In genomic region chr1:174157157-174157806, GRCh38 we compare ENCODE assay signal across 1 cellular context.
TF ChIP-seq lines count a peak whose summit lies in the region.

No MANE protein-coding gene starts in this region.

TF ChIP-seq in GM12878, 131 proteins besides CTCF, POLR2A, EP300 and RAD21 (continued from another document and continues in another):
- TF ChIP-seq BCL3 (IDR thresholded peaks at IDR 0.05; ENCODE audit: borderline replicate concordance, insufficient read depth, low read depth, low read length, poor library complexity, severe bottlenecking) (peak; percentile 94), NR2C1 (IDR thresholded peaks at IDR 0.05) (no peak), CEBPB (IDR thresholded peaks at IDR 0.05; ENCODE audit: borderline replicate concordance in 1 of 2, low read depth in 2 of 2, low read length in 2 of 2) (no peak), CHD2 (IDR thresholded peaks at IDR 0.05; ENCODE audit: borderline replicate concordance, low read depth, low read length) (peak; percentile 25; the same call in 1 of the 2 replicates), REST (IDR thresholded peaks at IDR 0.05; ENCODE audit: low read depth, low read length) (no peak), POU2F2 (IDR thresholded peaks at IDR 0.05; ENCODE audit: borderline replicate concordance, low read depth, low read length) (peak; percentile 97), SP1 (IDR thresholded peaks at IDR 0.05; ENCODE audit: low read depth, low read length) (peak; percentile 29), JUND (IDR thresholded peaks at IDR 0.05; ENCODE audit: low read depth, low read length) (peak; percentile 81), BCL11A (IDR thresholded peaks at IDR 0.05; ENCODE audit: low read depth, low read length) (peak; percentile 89), PML (IDR thresholded peaks at IDR 0.05; ENCODE audit: low read length) (peak; percentile 88), SIX5 (IDR thresholded peaks at IDR 0.05; ENCODE audit: low read depth, low read length, severe bottlenecking) (no peak), ATF2 (IDR thresholded peaks at IDR 0.05; ENCODE audit: low read length) (peak; percentile 89), PAX5 (IDR thresholded peaks at IDR 0.05; ENCODE audit: borderline replicate concordance, low read depth, low read length) (peak; percentile 93; the same call in 1 of the 2 replicates), SREBF1 (IDR thresholded peaks at IDR 0.05; ENCODE audit: low read length) (peak; percentile 81; the same call in 1 of the 2 replicates), HDGF (IDR thresholded peaks at IDR 0.05) (no peak), YBX1 (IDR thresholded peaks at IDR 0.05) (no peak), NFIC (IDR thresholded peaks at IDR 0.05; ENCODE audit: low read depth, low read length) (peak; percentile 98), HDAC6 (IDR thresholded peaks at IDR 0.05; ENCODE audit: unreplicated experiment) (no peak), FOS (IDR thresholded peaks at IDR 0.05; ENCODE audit: borderline replicate concordance, extremely low read depth, insufficient read length) (no peak), ZBED1 (IDR thresholded peaks at IDR 0.05; ENCODE audit: borderline replicate concordance) (peak; percentile 89; the same call in 1 of the 2 replicates), SMAD1 (IDR thresholded peaks at IDR 0.05; ENCODE audit: low read depth, partially characterized antibody) (no peak), SRF (IDR thresholded peaks at IDR 0.05; ENCODE audit: low read depth in 2 of 2, low read length in 2 of 2) (peak in 1 of 2 experiments; percentile 54; a peak in 1 of 4 replicates), ZZZ3 (IDR thresholded peaks at IDR 0.05; ENCODE audit: control insufficient read depth, insufficient read length, low read depth) (no peak), POLR2AphosphoS5 (IDR thresholded peaks at IDR 0.05; ENCODE audit: low read length) (no peak), ETV6 (conservative IDR thresholded peaks at IDR 0.05 in 1 of 2, IDR thresholded peaks at IDR 0.05 in 1 of 2; ENCODE audit: borderline replicate concordance in 1 of 2, low read depth in 1 of 2) (peak in 1 of 2 experiments; percentile 48; a peak in 2 of 4 replicates), ZNF592 (IDR thresholded peaks at IDR 0.05) (no peak), MEF2A (IDR thresholded peaks at IDR 0.05; ENCODE audit: insufficient read depth, low read depth, low read length) (peak; percentile 92), ZNF217 (IDR thresholded peaks at IDR 0.05) (peak; percentile 100), IRF4 (IDR thresholded peaks at IDR 0.05; ENCODE audit: low read depth, low read length) (peak; percentile 99), CBFB (IDR thresholded peaks at IDR 0.05; ENCODE audit: low read depth) (peak; percentile 70; the same call in 1 of the 2 replicates), SPI1 (IDR thresholded peaks at IDR 0.05; ENCODE audit: borderline replicate concordance, insufficient read depth, low read depth, low read length) (peak; percentile 73), STAT3 (IDR thresholded peaks at IDR 0.05; ENCODE audit: low read depth, low read length) (peak; percentile 75; the same call in 1 of the 2 replicates), ASH2L (IDR thresholded peaks at IDR 0.05; ENCODE audit: borderline replicate concordance, low read depth) (no peak), GABPA (IDR thresholded peaks at IDR 0.05; ENCODE audit: low read depth) (0 out of 2 replicates have a peak, but pooled peaks have one; percentile 38), MEF2B (IDR thresholded peaks at IDR 0.05; ENCODE audit: partially characterized antibody, poor library complexity, severe bottlenecking) (peak; percentile 77), TCF7 (IDR thresholded peaks at IDR 0.05; ENCODE audit: borderline replicate concordance) (peak; percentile 89), BHLHE40 (IDR thresholded peaks at IDR 0.05; ENCODE audit: borderline replicate concordance in 1 of 2, low read depth in 2 of 2, low read length in 1 of 2) (peak; percentile 64 to 70; a peak in 2 of 4 replicates), PAX8 (IDR thresholded peaks at IDR 0.05) (no peak), NBN (IDR thresholded peaks at IDR 0.05) (peak; percentile 61; the same call in 1 of the 2 replicates), IKZF1 (conservative IDR thresholded peaks at IDR 0.05) (peak; percentile 68), GATAD2B (conservative IDR thresholded peaks at IDR 0.05; ENCODE audit: low read depth) (0 out of 2 replicates have a peak, but pooled peaks have one; percentile 62), EZH2 (IDR thresholded peaks at IDR 0.05; ENCODE audit: borderline replicate concordance, control insufficient read depth, low read depth, low read length) (no peak), LARP7 (IDR thresholded peaks at IDR 0.05) (no peak), BMI1 (IDR thresholded peaks at IDR 0.05; ENCODE audit: borderline replicate concordance) (peak; percentile 77), NR2F1 (conservative IDR thresholded peaks at IDR 0.05) (peak; percentile 92), ZNF384 (IDR thresholded peaks at IDR 0.05; ENCODE audit: borderline replicate concordance, low read depth, low read length) (peak; percentile 6; the same call in 1 of the 2 replicates)
- TF ChIP-seq, protein P1, sequence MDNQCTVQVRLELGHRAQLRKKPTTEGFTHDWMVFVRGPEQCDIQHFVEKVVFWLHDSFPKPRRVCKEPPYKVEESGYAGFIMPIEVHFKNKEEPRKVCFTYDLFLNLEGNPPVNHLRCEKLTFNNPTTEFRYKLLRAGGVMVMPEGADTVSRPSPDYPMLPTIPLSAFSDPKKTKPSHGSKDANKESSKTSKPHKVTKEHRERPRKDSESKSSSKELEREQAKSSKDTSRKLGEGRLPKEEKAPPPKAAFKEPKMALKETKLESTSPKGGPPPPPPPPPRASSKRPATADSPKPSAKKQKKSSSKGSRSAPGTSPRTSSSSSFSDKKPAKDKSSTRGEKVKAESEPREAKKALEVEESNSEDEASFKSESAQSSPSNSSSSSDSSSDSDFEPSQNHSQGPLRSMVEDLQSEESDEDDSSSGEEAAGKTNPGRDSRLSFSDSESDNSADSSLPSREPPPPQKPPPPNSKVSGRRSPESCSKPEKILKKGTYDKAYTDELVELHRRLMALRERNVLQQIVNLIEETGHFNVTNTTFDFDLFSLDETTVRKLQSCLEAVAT (IDR thresholded peaks at IDR 0.05): peak; percentile 51; the same call in 1 of the 2 replicates
- TF ChIP-seq, protein P2, sequence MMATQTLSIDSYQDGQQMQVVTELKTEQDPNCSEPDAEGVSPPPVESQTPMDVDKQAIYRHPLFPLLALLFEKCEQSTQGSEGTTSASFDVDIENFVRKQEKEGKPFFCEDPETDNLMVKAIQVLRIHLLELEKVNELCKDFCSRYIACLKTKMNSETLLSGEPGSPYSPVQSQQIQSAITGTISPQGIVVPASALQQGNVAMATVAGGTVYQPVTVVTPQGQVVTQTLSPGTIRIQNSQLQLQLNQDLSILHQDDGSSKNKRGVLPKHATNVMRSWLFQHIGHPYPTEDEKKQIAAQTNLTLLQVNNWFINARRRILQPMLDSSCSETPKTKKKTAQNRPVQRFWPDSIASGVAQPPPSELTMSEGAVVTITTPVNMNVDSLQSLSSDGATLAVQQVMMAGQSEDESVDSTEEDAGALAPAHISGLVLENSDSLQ (IDR thresholded peaks at IDR 0.05): no peak
- TF ChIP-seq, protein P3, sequence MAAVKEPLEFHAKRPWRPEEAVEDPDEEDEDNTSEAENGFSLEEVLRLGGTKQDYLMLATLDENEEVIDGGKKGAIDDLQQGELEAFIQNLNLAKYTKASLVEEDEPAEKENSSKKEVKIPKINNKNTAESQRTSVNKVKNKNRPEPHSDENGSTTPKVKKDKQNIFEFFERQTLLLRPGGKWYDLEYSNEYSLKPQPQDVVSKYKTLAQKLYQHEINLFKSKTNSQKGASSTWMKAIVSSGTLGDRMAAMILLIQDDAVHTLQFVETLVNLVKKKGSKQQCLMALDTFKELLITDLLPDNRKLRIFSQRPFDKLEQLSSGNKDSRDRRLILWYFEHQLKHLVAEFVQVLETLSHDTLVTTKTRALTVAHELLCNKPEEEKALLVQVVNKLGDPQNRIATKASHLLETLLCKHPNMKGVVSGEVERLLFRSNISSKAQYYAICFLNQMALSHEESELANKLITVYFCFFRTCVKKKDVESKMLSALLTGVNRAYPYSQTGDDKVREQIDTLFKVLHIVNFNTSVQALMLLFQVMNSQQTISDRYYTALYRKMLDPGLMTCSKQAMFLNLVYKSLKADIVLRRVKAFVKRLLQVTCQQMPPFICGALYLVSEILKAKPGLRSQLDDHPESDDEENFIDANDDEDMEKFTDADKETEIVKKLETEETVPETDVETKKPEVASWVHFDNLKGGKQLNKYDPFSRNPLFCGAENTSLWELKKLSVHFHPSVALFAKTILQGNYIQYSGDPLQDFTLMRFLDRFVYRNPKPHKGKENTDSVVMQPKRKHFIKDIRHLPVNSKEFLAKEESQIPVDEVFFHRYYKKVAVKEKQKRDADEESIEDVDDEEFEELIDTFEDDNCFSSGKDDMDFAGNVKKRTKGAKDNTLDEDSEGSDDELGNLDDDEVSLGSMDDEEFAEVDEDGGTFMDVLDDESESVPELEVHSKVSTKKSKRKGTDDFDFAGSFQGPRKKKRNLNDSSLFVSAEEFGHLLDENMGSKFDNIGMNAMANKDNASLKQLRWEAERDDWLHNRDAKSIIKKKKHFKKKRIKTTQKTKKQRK (IDR thresholded peaks at IDR 0.05; ENCODE audit: low read depth, low read length): no peak
